30 cellular contexts compared by ENCODE assay signal in genomic region chr2:74092236-74092635, GRCh38. TPM values are rescaled to one million over a fixed set of nuclear protein-coding genes. Genes with fewer than 3 reads are reported as not detected.
DNase-seq lines count a peak whose midpoint lies in the region; ATAC-seq and TF ChIP-seq lines count a peak whose summit lies in the region.
"Had no signal": no experiment of that assay in that cellular context is flagged by ENCODE, and none has a peak within 500 bp of the region (broad histone marks: within the 10 kb centered on the region; RNA-seq: fewer than 3 reads in every experiment).

No MANE protein-coding gene starts in this region.

- no peak overlapping the region for H3K9ac ChIP-seq in smooth muscle cell (ENCODE audit: low read depth)
- H3K9ac ChIP-seq: parathyroid adenoma had no signal

- no peak for ATAC-seq in activated CD8-positive, alpha-beta memory T cell treated with anti-CD3 and anti-CD28 coated beads, Interleukin-2, amount 10 ng/mL, durations not matched to agents 7 days and 5 days
- ATAC-seq: CD8-positive, alpha-beta T cell; mucosa of descending colon; Panc1; right lobe of liver; stimulated activated naive B cell treated with anti-CD40 and anti-IgM and Interleukin-4, amounts not matched to agents 10 μg/mL and 1 μg/mL and 100 μg/mL, for 72 hours; WTC11 had no signal

- H3K27me3 ChIP-seq in layer of hippocampus (ENCODE audit: control insufficient read depth, insufficient read depth, low read length) (no peaks in the 10 kb centered on the region), smooth muscle cell (ENCODE audit: low read depth) (no peaks in the 10 kb centered on the region)
- H3K27me3 ChIP-seq: colonic mucosa, esophagus squamous epithelium, right lobe of liver, testis, vagina had no signal

- no peaks in the 10 kb centered on the region for H3K4me1 Mint-ChIP-seq in activated CD8-positive, alpha-beta memory T cell treated with anti-CD3 and anti-CD28 coated beads, Interleukin-2, amount 10 ng/mL, durations not matched to agents 7 days and 5 days
- peaks cover 17% of the 10 kb centered on the region for H3K4me1 Mint-ChIP-seq in chondrocyte (ENCODE audit: low read depth)
- H3K4me1 Mint-ChIP-seq: brain; stimulated activated naive B cell treated with anti-CD40 and anti-IgM and Interleukin-4, amounts not matched to agents 10 μg/mL and 1 μg/mL and 100 μg/mL, for 72 hours had no signal

- no peak overlapping the region for H3K4me3 Mint-ChIP-seq in activated CD8-positive, alpha-beta memory T cell treated with anti-CD3 and anti-CD28 coated beads, Interleukin-2, amount 10 ng/mL, durations not matched to agents 7 days and 5 days
- no peak overlapping the region for H3K4me3 Mint-ChIP-seq in chondrocyte (ENCODE audit: unreplicated experiment)
- H3K4me3 Mint-ChIP-seq: brain; CD8-positive, alpha-beta T cell; endodermal cell; stimulated activated naive B cell treated with anti-CD40 and anti-IgM and Interleukin-4, amounts not matched to agents 10 μg/mL and 1 μg/mL and 100 μg/mL, for 72 hours; WTC11 had no signal

- no peak overlapping the region for H3K4me3 ChIP-seq in smooth muscle cell
- H3K4me3 ChIP-seq: colonic mucosa, esophagus squamous epithelium, mucosa of descending colon, right lobe of liver, testis, vagina had no signal

- TF ChIP-seq CTCF in chondrocyte (IDR thresholded peaks at IDR 0.05) (no peak), smooth muscle cell (IDR thresholded peaks at IDR 0.05; ENCODE audit: borderline replicate concordance, insufficient read depth, poor library complexity, severe bottlenecking) (no peak)

- no peaks in the 10 kb centered on the region for H3F3A ChIP-seq in smooth muscle cell (ENCODE audit: low read depth)

- H2AFZ ChIP-seq in smooth muscle cell (ENCODE audit: low read depth): no peak overlapping the region
- H2AFZ ChIP-seq: parathyroid adenoma had no signal

- peaks cover 2% of the 10 kb centered on the region for H3K36me3 ChIP-seq in smooth muscle cell (ENCODE audit: low read depth)

- H3K9me3 Mint-ChIP-seq in activated CD8-positive, alpha-beta memory T cell treated with anti-CD3 and anti-CD28 coated beads, Interleukin-2, amount 10 ng/mL, durations not matched to agents 7 days and 5 days (ENCODE audit: low read depth): no peaks in the 10 kb centered on the region
- no peaks in the 10 kb centered on the region for H3K9me3 Mint-ChIP-seq in chondrocyte (ENCODE audit: low read depth)
- H3K9me3 Mint-ChIP-seq: brain; CD8-positive, alpha-beta T cell; endodermal cell; stimulated activated naive B cell treated with anti-CD40 and anti-IgM and Interleukin-4, amounts not matched to agents 10 μg/mL and 1 μg/mL and 100 μg/mL, for 72 hours; WTC11 had no signal

- H3K27ac ChIP-seq in layer of hippocampus (ENCODE audit: low read depth, low read length) (peak overlapping the region; percentile 55), smooth muscle cell (ENCODE audit: low read depth) (peak overlapping the region; percentile 44)
- H3K27ac ChIP-seq: 22Rv1, colonic mucosa, esophagus squamous epithelium, parathyroid adenoma, right lobe of liver, testis, vagina had no signal

- H3K9me3 ChIP-seq in smooth muscle cell (replicated peaks; ENCODE audit: low read depth): no peaks in the 10 kb centered on the region
- H3K9me3 ChIP-seq: colonic mucosa, esophagus squamous epithelium, mucosa of descending colon, right lobe of liver, testis, vagina had no signal

- H3K27ac Mint-ChIP-seq in activated CD8-positive, alpha-beta memory T cell treated with anti-CD3 and anti-CD28 coated beads, Interleukin-2, amount 10 ng/mL, durations not matched to agents 7 days and 5 days: no peak overlapping the region
- peak overlapping the region; percentile 82 for H3K27ac Mint-ChIP-seq in chondrocyte (ENCODE audit: unreplicated experiment)
- H3K27ac Mint-ChIP-seq: CD8-positive, alpha-beta T cell; endodermal cell; stimulated activated naive B cell treated with anti-CD40 and anti-IgM and Interleukin-4, amounts not matched to agents 10 μg/mL and 1 μg/mL and 100 μg/mL, for 72 hours; WTC11 had no signal

- H3K36me3 Mint-ChIP-seq in activated CD8-positive, alpha-beta memory T cell treated with anti-CD3 and anti-CD28 coated beads, Interleukin-2, amount 10 ng/mL, durations not matched to agents 7 days and 5 days: peaks cover 9% of the 10 kb centered on the region
- peaks cover 27% of the 10 kb centered on the region for H3K36me3 Mint-ChIP-seq in chondrocyte (ENCODE audit: low read depth)

- no peak overlapping the region for H3K4me2 ChIP-seq in smooth muscle cell

- H3K4me1 ChIP-seq in smooth muscle cell (ENCODE audit: low read depth): no peaks in the 10 kb centered on the region
- H3K4me1 ChIP-seq: colonic mucosa, esophagus squamous epithelium, parathyroid adenoma, right lobe of liver, testis, vagina had no signal

- H3K27me3 Mint-ChIP-seq in activated CD8-positive, alpha-beta memory T cell treated with anti-CD3 and anti-CD28 coated beads, Interleukin-2, amount 10 ng/mL, durations not matched to agents 7 days and 5 days: no peaks in the 10 kb centered on the region
- no peaks in the 10 kb centered on the region for H3K27me3 Mint-ChIP-seq in chondrocyte (ENCODE audit: low read depth)
- H3K27me3 Mint-ChIP-seq: brain; stimulated activated naive B cell treated with anti-CD40 and anti-IgM and Interleukin-4, amounts not matched to agents 10 μg/mL and 1 μg/mL and 100 μg/mL, for 72 hours had no signal

- CTCF ChIA-PET in activated CD8-positive, alpha-beta memory T cell treated with anti-CD3 and anti-CD28 coated beads, Interleukin-2, amount 10 ng/mL, durations not matched to agents 7 days and 5 days (lab: Charles Lee): no interaction called here

- peak; percentile 33 for DNase-seq in activated CD8-positive, alpha-beta memory T cell treated with anti-CD3 and anti-CD28 coated beads for 24 hours
- no peak for DNase-seq in activated CD8-positive, alpha-beta memory T cell treated with anti-CD3 and anti-CD28 coated beads, Interleukin-2, amount 10 ng/mL, durations not matched to agents 7 days and 5 days
- DNase-seq in chondrocyte (ENCODE audit: low spot score): no peak
- DNase-seq in smooth muscle cell (lab: John Stamatoyannopoulos, UW; ENCODE audit: unreplicated experiment): no peak
- DNase-seq in NCI-H510A treated with DMSO at 0.1 percent for 48 hours (lab: John Stamatoyannopoulos, UW): no peak
- DNase-seq in glomerular visceral epithelial cell (ENCODE audit: extremely low spot score): no peak
- no peak for DNase-seq in HUDEP-2 (lab: John Stamatoyannopoulos, UW; ENCODE audit: unreplicated experiment in 76 of 76)
- DNase-seq: activated CD4-positive, alpha-beta T cell treated with anti-CD3 and anti-CD28 coated beads, Interleukin-2, amount 50 U/mL, for 4 hours; activated gamma-delta T cell; AML-193; CD8-positive, alpha-beta T cell; colonic mucosa; endodermal cell; esophagus squamous epithelium; KG1; MM.1S; mucosa of descending colon; NCI-H2029; NCI-H526 treated with DMSO at 0.1 percent for 48 hours; right lobe of liver; SIG-M5; stimulated activated naive B cell treated with anti-CD40 and anti-IgM and Interleukin-4, amounts not matched to agents 10 μg/mL and 1 μg/mL and 100 μg/mL, for 72 hours; testis had no signal

- WGBS in smooth muscle cell (ENCODE audit: low lambda C conversion rate): 85% methylated on average over 7 of the region's 7 CpGs

- H4K20me1 ChIP-seq in smooth muscle cell (ENCODE audit: low read depth): peaks cover 23% of the 10 kb centered on the region

- no peaks in the 10 kb centered on the region for H3K79me2 ChIP-seq in smooth muscle cell (ENCODE audit: low read depth)
- H3K79me2 ChIP-seq: parathyroid adenoma had no signal

RNA-seq across cellular contexts. Expression of gene BOLA3, which starts 55.5 kb away (rescaled TPM):
- 10 to 100 TPM; 69.5 to 76.1 TPM for total RNA-seq in activated CD8-positive, alpha-beta memory T cell treated with anti-CD3 and anti-CD28 coated beads, Interleukin-2, amount 10 ng/mL, durations not matched to agents 7 days and 5 days
- total RNA-seq in chondrocyte (27.4 to 46.4 TPM (median 27.8 TPM) in 3 replicates), smooth muscle cell (87.5 and 99.7 TPM in 2 replicates)
- 93.8 and 100 TPM in 2 replicates for polyA plus RNA-seq in smooth muscle cell
